Comparison of ENCODE assay signal across 14 cellular contexts in the genomic region with DNA sequence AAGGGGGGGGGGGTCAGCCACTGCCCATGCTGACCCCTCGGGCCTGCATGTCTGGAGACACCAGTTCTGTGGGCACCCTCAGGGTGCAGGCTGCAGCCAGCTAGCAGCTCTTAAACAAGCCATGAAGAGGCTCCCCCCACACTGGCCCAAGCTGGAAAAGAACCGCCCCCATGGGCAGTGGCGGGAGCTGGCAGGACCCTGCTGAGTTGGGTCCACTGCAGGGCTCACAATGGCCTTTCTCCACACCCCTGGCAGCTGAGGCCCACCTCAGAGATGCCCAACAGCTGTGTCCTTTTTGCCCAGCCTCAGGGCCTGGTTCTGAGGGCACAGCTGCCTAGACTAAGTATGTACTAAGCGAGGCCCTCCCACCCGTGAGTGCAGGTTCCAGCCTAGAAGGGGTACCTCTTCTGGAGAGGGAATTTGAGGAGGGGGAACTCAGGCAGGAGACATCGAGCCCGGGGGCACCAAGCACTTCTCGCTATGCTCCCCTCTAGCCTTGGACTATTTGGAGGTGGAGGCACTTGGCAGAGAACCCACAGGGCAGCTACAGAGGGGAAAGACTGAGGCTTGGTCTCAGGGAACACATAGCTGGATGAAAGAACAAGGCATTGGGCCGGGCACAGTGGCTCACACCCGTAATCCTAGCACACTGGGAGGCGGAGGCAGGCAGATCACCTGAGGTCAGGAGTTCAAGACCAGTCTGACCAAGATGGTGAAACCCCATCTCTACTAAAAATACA. TPM values are rescaled to one million over a fixed set of nuclear protein-coding genes. Genes with fewer than 3 reads are reported as not detected.
DNase-seq lines count a peak whose midpoint lies in the region; ATAC-seq and TF ChIP-seq lines count a peak whose summit lies in the region.
"Had no signal": no experiment of that assay in that cellular context is flagged by ENCODE, and none has a peak within 500 bp of the region (broad histone marks: within the 10 kb centered on the region; RNA-seq: fewer than 3 reads in every experiment).

No MANE protein-coding gene starts in this region.

- peaks cover 55% of the 10 kb centered on the region for H3K4me1 Mint-ChIP-seq in Caco-2 (ENCODE audit: low read depth, unreplicated experiment)

- H3K27ac Mint-ChIP-seq in Caco-2 (ENCODE audit: unreplicated experiment) = no peak overlapping the region

- H3K27ac ChIP-seq in ascending aorta (peak overlapping the region; percentile 91), lung (ENCODE audit: low read depth in 1 of 2, low read length in 1 of 2) (peak overlapping the region; percentile 73 to 76), skin epidermis (peak overlapping the region in 14 of 21 experiments; percentile 4 to 98 (median 60))

- POLR2A ChIA-PET in Caco-2 (lab: Charles Lee) = interaction anchor here (0.6 to 1.2 kb wide), 3 partner anchors 11 to 49 kb away, joined by 3 to 5 read pairs (median 4); partner anchors contain the start of gene MED24

- H3K4me1 ChIP-seq in Caco-2 (peaks cover 56% of the 10 kb centered on the region), ascending aorta (peaks cover 25 to 64% of the 10 kb centered on the region in 2 donors), lung (ENCODE audit: control insufficient read depth in 2 of 2, insufficient read depth in 2 of 2, low read length in 2 of 2) (peaks cover 29 to 44% of the 10 kb centered on the region in 2 donors)

- no peaks in the 10 kb centered on the region for H3K36me3 ChIP-seq in Caco-2 (ENCODE audit: control insufficient read depth, insufficient read depth, low read length)
- H3K36me3 ChIP-seq in ascending aorta = no peaks in the 10 kb centered on the region
- H3K36me3 ChIP-seq in lung (ENCODE audit: control insufficient read depth in 2 of 2, insufficient read depth in 2 of 2, low read length in 2 of 2) = no peaks in the 10 kb centered on the region

- H3K36me3 Mint-ChIP-seq in Caco-2 (ENCODE audit: insufficient read depth, unreplicated experiment) = peaks cover 8% of the 10 kb centered on the region

- ATAC-seq in lung (ENCODE audit: insufficient read depth, low FRiP score) (no peak), HG03045 (IDR thresholded peaks at IDR 0.05; ENCODE audit: unreplicated experiment) (no peak), HG02763 (IDR thresholded peaks at IDR 0.05; ENCODE audit: unreplicated experiment) (no peak), left lobe of liver (no peak)
- ATAC-seq: Panc1 had no signal

- H3K4me3 Mint-ChIP-seq in Caco-2 (ENCODE audit: unreplicated experiment) = peak overlapping the region; percentile 15

- intact Hi-C loops in Caco-2 (cut with micrococcal nuclease; ENCODE audit: unreplicated experiment) = no loop called here
- intact Hi-C loops in ascending aorta (cut with DNase I) = no loop called here

- H3K27me3 ChIP-seq in Caco-2 (replicated peaks; ENCODE audit: control insufficient read depth, insufficient read depth, low read length) (no peaks in the 10 kb centered on the region), ascending aorta (no peaks in the 10 kb centered on the region), lung (ENCODE audit: control insufficient read depth, insufficient read depth) (no peaks in the 10 kb centered on the region)

- no peak overlapping the region for H3K4me3 ChIP-seq in Caco-2 (ENCODE audit: low read depth, low read length)
- H3K4me3 ChIP-seq in ascending aorta = peak overlapping the region; percentile 93 to 100
- H3K4me3 ChIP-seq in lung = no peak overlapping the region
- no peak overlapping the region for H3K4me3 ChIP-seq in skin epidermis

- H3K9me3 ChIP-seq in Caco-2 = no peaks in the 10 kb centered on the region
- no peaks in the 10 kb centered on the region for H3K9me3 ChIP-seq in ascending aorta
- no peaks in the 10 kb centered on the region for H3K9me3 ChIP-seq in lung (ENCODE audit: control insufficient read depth in 2 of 2, insufficient read depth in 1 of 2, low read length in 1 of 2)

- no peaks in the 10 kb centered on the region for H3K27me3 Mint-ChIP-seq in Caco-2 (ENCODE audit: insufficient read depth, unreplicated experiment)

- WGBS in lung, 2 donors = 59 to 73% methylated on average over 11 of the region's 11 CpGs

- BruUV-seq in Caco-2 (replicated peaks; lab: Mats Ljungman, UMichigan) = no TSS peak

- no peaks in the 10 kb centered on the region for H3K9me3 Mint-ChIP-seq in Caco-2 (ENCODE audit: unreplicated experiment)

- CTCF ChIA-PET in Caco-2 (lab: Charles Lee) = interaction anchor here (0.6 to 5.6 kb wide), 5 partner anchors 9 to 1428 kb away, joined by 3 to 66 read pairs (median 4); partner anchors contain the start of gene MED24

- no peak for TF ChIP-seq CTCF in Caco-2 (IDR thresholded peaks at IDR 0.05; ENCODE audit: insufficient read depth in 1 of 2, low read depth in 1 of 2, low read length in 1 of 2, severe bottlenecking in 1 of 2, unreplicated experiment in 1 of 2)
- TF ChIP-seq CTCF in ascending aorta (IDR thresholded peaks at IDR 0.05) = no peak
- TF ChIP-seq CTCF in lung (IDR thresholded peaks at IDR 0.05; ENCODE audit: control extremely low read depth, extremely low read depth) = no peak

- DNase-seq in Caco-2 (no peak), ascending aorta (ENCODE audit: low spot score in 2 of 2) (no peak), lung (ENCODE audit: low spot score) (no peak), activated gamma-delta T cell treated with Interleukin-2 at 50 U/mL for 16 hours (no peak), left lobe of liver (ENCODE audit: low spot score) (no peak)
- DNase-seq: activated CD4-positive, CD25-positive, alpha-beta regulatory T cell treated with anti-CD3 and anti-CD28 coated beads, Interleukin-2, amount 50 U/mL, for 72 hours; amniotic stem cell; DMS79; foreskin melanocyte had no signal

RNA-seq across cellular contexts. Expression of gene THRA, which starts 3.2 kb away (rescaled TPM):
- total RNA-seq in Caco-2 (2022) (27.3 and 29.3 TPM in 2 replicates), ascending aorta (35.4 TPM), lung (10 to 100 TPM; 41.3 to 55.9 TPM), left lobe of liver (10.7 TPM)
- 10 to 100 TPM; 28.5 to 33.6 TPM for polyA plus RNA-seq in lung

RNA-seq across cellular contexts. Expression of gene MED24, which starts 11.7 kb away (rescaled TPM):
- total RNA-seq in Caco-2 (2022) = 119 and 122 TPM in 2 replicates
- total RNA-seq in ascending aorta = 176 TPM
- 10 to 100 TPM; 69.9 to 82.3 TPM for total RNA-seq in lung
- 100 to 1,000 TPM in 1 of 2 donors, 10 to 100 TPM in 1; 48.2 to 149 TPM for polyA plus RNA-seq in lung
- total RNA-seq in left lobe of liver = 28.8 TPM

RNA-seq across cellular contexts. Expression of gene NR1D1, which starts 34.4 kb away (rescaled TPM):
- total RNA-seq in Caco-2 (2022) (8.9 and 11.3 TPM in 2 replicates), ascending aorta (0.43 TPM), lung (10 to 100 TPM in 1 of 2 donors, 1 to 10 TPM in 1; 3.2 to 19.4 TPM), left lobe of liver (18.6 TPM)
- 10 to 100 TPM in 1 of 2 donors, 1 to 10 TPM in 1; 8.7 to 19.6 TPM for polyA plus RNA-seq in lung

RNA-seq across cellular contexts. Expression of gene CSF3, which starts 50.7 kb away (rescaled TPM):
- total RNA-seq in Caco-2 (2022) (not detected in 2 replicates), ascending aorta (0.43 TPM), lung (1 to 10 TPM; 1.7 to 2.9 TPM), left lobe of liver (not detected)
- 100 to 1,000 TPM in 1 of 2 donors, 1 to 10 TPM in 1; 7.8 to 317 TPM for polyA plus RNA-seq in lung
- total RNA-seq: HT1080 had no signal

RNA-seq across cellular contexts. Expression of gene MSL1, which starts 55.8 kb away (rescaled TPM):
- total RNA-seq in Caco-2 (2022) (82.6 and 86.9 TPM in 2 replicates), ascending aorta (82.5 TPM), lung (100 to 1,000 TPM in 1 of 2 donors, 10 to 100 TPM in 1; 84.8 to 111 TPM), left lobe of liver (45.9 TPM)
- polyA plus RNA-seq in lung = 10 to 100 TPM; 73.2 to 84.6 TPM

Comparison
In these comparisons a context has a peak if more than half of its experiments do, and no peak if none do; other contexts are left out.
1. H3K4me3 ChIP-seq: peak in ascending aorta (2 of 2); none in Caco-2 (single experiment), lung (single experiment) and skin epidermis (0 of 7).
2. Peak in every context shown above with its lines, with median percentiles within 50 percentile points of each other: H3K27ac ChIP-seq.